ENCODE assay signal across 1 cellular context in genomic region chr6:114398481-114398880, GRCh38.
A peak's percentile ranks its signal among the peaks of the same experiment; 100 is the strongest.
TF ChIP-seq lines count a peak whose summit lies in the region.

No MANE protein-coding gene starts in this region.

TF ChIP-seq in HepG2, 621 proteins besides CTCF, POLR2A, EP300 and RAD21 (continued from another document and continues in another):
- TF ChIP-seq PAXIP1 (CRISPR knock-in tag; conservative IDR thresholded peaks at IDR 0.05) (peak; percentile 53), FLYWCH1 (CRISPR knock-in tag; IDR thresholded peaks at IDR 0.05) (no peak), AGO2 (optimal IDR thresholded peaks at IDR 0.05; ENCODE audit: low read depth, low read length) (no peak), FOXJ3 (CRISPR knock-in tag; IDR thresholded peaks at IDR 0.05; ENCODE audit: borderline replicate concordance) (peak; percentile 39; the same call in 1 of the 2 replicates), ZBTB20 (CRISPR knock-in tag; IDR thresholded peaks at IDR 0.05; ENCODE audit: borderline replicate concordance, low read depth) (no peak), MED8 (CRISPR knock-in tag; IDR thresholded peaks at IDR 0.05; ENCODE audit: insufficient replicate concordance) (no peak), FOXP1 (IDR thresholded peaks at IDR 0.05) (no peak), FOXP1 (CRISPR knock-in tag; IDR thresholded peaks at IDR 0.05) (peak; percentile 63; the same call in 1 of the 2 replicates), SSRP1 (CRISPR knock-in tag; IDR thresholded peaks at IDR 0.05) (no peak), ZNF605 (CRISPR knock-in tag; IDR thresholded peaks at IDR 0.05) (no peak), ZNF7 (CRISPR knock-in tag; IDR thresholded peaks at IDR 0.05) (no peak), NFE2 (CRISPR knock-in tag; IDR thresholded peaks at IDR 0.05) (no peak), ARID5B (CRISPR knock-in tag; IDR thresholded peaks at IDR 0.05) (peak; percentile 68), FOXA1 (IDR thresholded peaks at IDR 0.05) (no peak), FOXA1 (CRISPR knock-in tag; IDR thresholded peaks at IDR 0.05) (peak; percentile 69), ZBED4 (CRISPR knock-in tag; IDR thresholded peaks at IDR 0.05; ENCODE audit: borderline replicate concordance) (no peak), HDAC6 (IDR thresholded peaks at IDR 0.05; ENCODE audit: low read depth, low read length) (no peak), SKI (IDR thresholded peaks at IDR 0.05; ENCODE audit: partially characterized antibody) (peak; percentile 33), GATAD2A (CRISPR knock-in tag; IDR thresholded peaks at IDR 0.05) (0 out of 2 replicates have a peak, but pooled peaks have one; percentile 24), ZNF720 (CRISPR knock-in tag; IDR thresholded peaks at IDR 0.05) (no peak), ZNF253 (CRISPR knock-in tag; IDR thresholded peaks at IDR 0.05; ENCODE audit: borderline replicate concordance) (no peak), ZNF121 (CRISPR knock-in tag; IDR thresholded peaks at IDR 0.05) (no peak), RNF2 (conservative IDR thresholded peaks at IDR 0.05; ENCODE audit: low read depth) (no peak), CERS6 (CRISPR knock-in tag; IDR thresholded peaks at IDR 0.05) (no peak), TCF7 (IDR thresholded peaks at IDR 0.05; ENCODE audit: low read depth) (peak; percentile 83), NR3C1 (CRISPR knock-in tag; IDR thresholded peaks at IDR 0.05) (no peak), ZFP1 (CRISPR knock-in tag; IDR thresholded peaks at IDR 0.05) (no peak), ZNF331 (CRISPR knock-in tag; IDR thresholded peaks at IDR 0.05) (no peak), ZNF275 (CRISPR knock-in tag; IDR thresholded peaks at IDR 0.05; ENCODE audit: borderline replicate concordance) (no peak), FOXK1 (CRISPR knock-in tag; IDR thresholded peaks at IDR 0.05; ENCODE audit: borderline replicate concordance, low read depth) (peak; percentile 46; the same call in 1 of the 2 replicates), ZHX2 (IDR thresholded peaks at IDR 0.05; ENCODE audit: low read depth) (no peak), ZHX2 (CRISPR knock-in tag; IDR thresholded peaks at IDR 0.05; ENCODE audit: borderline replicate concordance) (no peak), CENPX (CRISPR knock-in tag; IDR thresholded peaks at IDR 0.05) (no peak), ATF4 (CRISPR knock-in tag; IDR thresholded peaks at IDR 0.05) (peak in 1 of 2 experiments; percentile 76; a peak in 2 of 4 replicates), RARA (CRISPR knock-in tag; IDR thresholded peaks at IDR 0.05) (peak; percentile 55; the same call in 1 of the 2 replicates), ZSCAN22 (CRISPR knock-in tag; IDR thresholded peaks at IDR 0.05) (no peak), ZBTB37 (CRISPR knock-in tag; IDR thresholded peaks at IDR 0.05) (no peak), POGZ (CRISPR knock-in tag; IDR thresholded peaks at IDR 0.05) (no peak), PHB2 (IDR thresholded peaks at IDR 0.05; ENCODE audit: partially characterized antibody) (no peak), NR0B2 (CRISPR knock-in tag; IDR thresholded peaks at IDR 0.05) (no peak), NFKB2 (CRISPR knock-in tag; IDR thresholded peaks at IDR 0.05; ENCODE audit: borderline replicate concordance) (no peak)
